Comparison of ENCODE assay signal across 1 cellular context in genomic region chr6:1318036-1318435, GRCh38.
TF ChIP-seq lines count a peak whose summit lies in the region.

No MANE protein-coding gene starts in this region.

TF ChIP-seq in HepG2, 621 proteins besides CTCF, POLR2A, EP300 and RAD21 (continued from another document):
- no peak for TF ChIP-seq AKNA (CRISPR knock-in tag; IDR thresholded peaks at IDR 0.05; ENCODE audit: borderline replicate concordance)
- no peak for TF ChIP-seq XBP1 (CRISPR knock-in tag; IDR thresholded peaks at IDR 0.05)
- no peak for TF ChIP-seq SP140L (CRISPR knock-in tag; IDR thresholded peaks at IDR 0.05; ENCODE audit: borderline replicate concordance)
- no peak for TF ChIP-seq TERF1 (CRISPR knock-in tag; IDR thresholded peaks at IDR 0.05)
- TF ChIP-seq ZNF142 (CRISPR knock-in tag; IDR thresholded peaks at IDR 0.05), result no peak
- no peak for TF ChIP-seq ZNF30 (CRISPR knock-in tag; IDR thresholded peaks at IDR 0.05)
- no peak for TF ChIP-seq MAX (IDR thresholded peaks at IDR 0.05)
